Comparison of ENCODE assay signal across 9 cellular contexts in genomic region chr13:30744686-30745085, GRCh38. TPM values are rescaled to one million over a fixed set of nuclear protein-coding genes. Genes with fewer than 3 reads are reported as not detected.
DNase-seq lines count a peak whose midpoint lies in the region; ATAC-seq and TF ChIP-seq lines count a peak whose summit lies in the region.
"Had no signal": no experiment of that assay in that cellular context is flagged by ENCODE, and none has a peak within 500 bp of the region (broad histone marks: within the 10 kb centered on the region; RNA-seq: fewer than 3 reads in every experiment).

No MANE protein-coding gene starts in this region.

- intact Hi-C loops in activated B cell treated with CpG ODN at 0.5 μM for 24 hours (cut with micrococcal nuclease) (loop anchor here (1.0 to 5.0 kb wide), 12 partner anchors 9 to 612 kb away; partner anchors contain the start of genes ALOX5AP, HMGB1, HSPH1 and USPL1), left ventricle myocardium inferior (cut with micrococcal nuclease) (no loop called here)

- H3K36me3 Mint-ChIP-seq in activated B cell treated with CpG ODN at 0.5 μM for 24 hours (ENCODE audit: low read depth), result peaks cover 61% of the 10 kb centered on the region

- H4K20me1 ChIP-seq in BLaER1 treated with 17β-estradiol and CSF1 and Interleukin-3, amounts not matched to agents 10 nM and 100 nM, result peaks cover 0 to 100% (median 93%) of the 10 kb centered on the region in 11 experiments; a peak in 16 of 22 replicates

- H3K4me1 Mint-ChIP-seq in activated B cell treated with CpG ODN at 0.5 μM for 24 hours, result peaks cover 59% of the 10 kb centered on the region

- no peak for TF ChIP-seq CTCF in activated B cell treated with CpG ODN at 0.5 μM for 24 hours (IDR thresholded peaks at IDR 0.05)
- no peak for TF ChIP-seq CTCF in left ventricle myocardium inferior (IDR thresholded peaks at IDR 0.05; ENCODE audit: borderline replicate concordance)

- H3K9me3 Mint-ChIP-seq in activated B cell treated with CpG ODN at 0.5 μM for 24 hours, result no peaks in the 10 kb centered on the region
- H3K9me3 Mint-ChIP-seq: H9 had no signal

- DNase-seq in activated B cell treated with CpG ODN at 0.5 μM for 24 hours, result no peak
- DNase-seq in cerebellar cortex (ENCODE audit: low spot score), result no peak
- DNase-seq in superior temporal gyrus (ENCODE audit: extremely low spot score), result no peak
- no peak for DNase-seq in left ventricle myocardium inferior
- DNase-seq: H9 had no signal

- H3K27me3 Mint-ChIP-seq in activated B cell treated with CpG ODN at 0.5 μM for 24 hours, result no peaks in the 10 kb centered on the region

- POLR2A ChIA-PET in activated B cell treated with CpG ODN at 0.5 μM for 24 hours (lab: Charles Lee), result interaction anchor here (1.4 to 1.5 kb wide), 2 partner anchors 10 to 127 kb away, joined by 10 to 11 read pairs; partner anchors contain the start of genes ALOX5AP and USPL1

- H3K4me3 ChIP-seq in BLaER1 treated with 17β-estradiol and CSF1 and Interleukin-3, amounts not matched to agents 10 nM and 100 nM, result peak overlapping the region in 2 of 10 experiments; percentile 9; a peak in 1 of 20 replicates
- H3K4me3 ChIP-seq in mucosa of rectum (ENCODE audit: low read length in 2 of 2), result no peak overlapping the region
- no peak overlapping the region for H3K4me3 ChIP-seq in left ventricle myocardium inferior

- CTCF ChIA-PET in activated B cell treated with CpG ODN at 0.5 μM for 24 hours (lab: Charles Lee), result no interaction called here

- H3K4me1 ChIP-seq in BLaER1 treated with 17β-estradiol and CSF1 and Interleukin-3, amounts not matched to agents 10 nM and 100 nM, result peaks cover 35 to 92% (median 69%) of the 10 kb centered on the region in 10 experiments
- H3K4me1 ChIP-seq in mucosa of rectum (ENCODE audit: control insufficient read depth in 2 of 2, insufficient read depth in 2 of 2, low read length in 2 of 2) (peaks cover 32 to 38% of the 10 kb centered on the region in 2 donors), left ventricle myocardium inferior (peaks cover 42% of the 10 kb centered on the region)

- H3K9ac ChIP-seq in BLaER1 treated with 17β-estradiol and CSF1 and Interleukin-3, amounts not matched to agents 10 nM and 100 nM, result peak overlapping the region in 3 of 11 experiments; percentile 16 to 59 (median 55); a peak in 5 of 22 replicates
- H3K9ac ChIP-seq in mucosa of rectum (ENCODE audit: low read depth in 1 of 2, low read length in 2 of 2), result no peak overlapping the region

- peak overlapping the region in 8 of 11 experiments; percentile 23 to 77 (median 66); a peak in 11 of 22 replicates for H3K27ac ChIP-seq in BLaER1 treated with 17β-estradiol and CSF1 and Interleukin-3, amounts not matched to agents 10 nM and 100 nM
- peak overlapping the region; percentile 32 to 84 for H3K27ac ChIP-seq in mucosa of rectum (ENCODE audit: low read depth in 2 of 2, low read length in 2 of 2)
- no peak overlapping the region for H3K27ac ChIP-seq in left ventricle myocardium inferior (replicated peaks)

- H3K27ac Mint-ChIP-seq in activated B cell treated with CpG ODN at 0.5 μM for 24 hours, result peak overlapping the region; percentile 89

- ATAC-seq in GM19455 (IDR thresholded peaks at IDR 0.05; ENCODE audit: unreplicated experiment) (peak; percentile 6), activated B cell treated with CpG ODN at 0.5 μM for 24 hours (ENCODE audit: low read depth) (peak; percentile 1), esophagus mucosa (no peak)

- peaks cover 0 to 8% (median 0%) of the 10 kb centered on the region in 11 experiments; a peak in 2 of 22 replicates for H3K9me3 ChIP-seq in BLaER1 treated with 17β-estradiol and CSF1 and Interleukin-3, amounts not matched to agents 10 nM and 100 nM (replicated peaks in 1 of 11)
- H3K9me3 ChIP-seq in mucosa of rectum (ENCODE audit: control insufficient read depth in 2 of 2, low read length in 2 of 2), result no peaks in the 10 kb centered on the region
- H3K9me3 ChIP-seq in left ventricle myocardium inferior (replicated peaks), result no peaks in the 10 kb centered on the region

- peaks cover 0 to 99% (median 91%) of the 10 kb centered on the region in 11 experiments; a peak in 20 of 22 replicates for H3K36me3 ChIP-seq in BLaER1 treated with 17β-estradiol and CSF1 and Interleukin-3, amounts not matched to agents 10 nM and 100 nM
- H3K36me3 ChIP-seq in mucosa of rectum (ENCODE audit: control insufficient read depth in 2 of 2, insufficient read depth in 2 of 2, low read length in 2 of 2), result no peaks in the 10 kb centered on the region
- H3K36me3 ChIP-seq in left ventricle myocardium inferior, result no peaks in the 10 kb centered on the region

- peak overlapping the region; percentile 71 for H3K4me3 Mint-ChIP-seq in activated B cell treated with CpG ODN at 0.5 μM for 24 hours
- H3K4me3 Mint-ChIP-seq: H9 had no signal

- no peaks in the 10 kb centered on the region for H3K27me3 ChIP-seq in BLaER1 treated with 17β-estradiol and CSF1 and Interleukin-3, amounts not matched to agents 10 nM and 100 nM
- H3K27me3 ChIP-seq in mucosa of rectum (ENCODE audit: control insufficient read depth in 2 of 2, insufficient read depth in 2 of 2, low read length in 2 of 2), result no peaks in the 10 kb centered on the region
- no peaks in the 10 kb centered on the region for H3K27me3 ChIP-seq in left ventricle myocardium inferior (ENCODE audit: low read depth)

- H3K4me2 ChIP-seq in BLaER1 treated with 17β-estradiol and CSF1 and Interleukin-3, amounts not matched to agents 10 nM and 100 nM, result peak overlapping the region; percentile 64 to 99 (median 87)

RNA-seq across cellular contexts. Expression of gene ALOX5AP, which starts 9.3 kb away (rescaled TPM):
- total RNA-seq in activated B cell treated with CpG ODN at 0.5 μM for 24 hours, result 59.7 and 66.4 TPM in 2 replicates
- 3.1 TPM for total RNA-seq in esophagus mucosa
- 7.2 TPM for total RNA-seq in left ventricle myocardium inferior
- total RNA-seq: H9 had no signal
